Comparison of ENCODE assay signal across 18 cellular contexts in the genomic region with DNA sequence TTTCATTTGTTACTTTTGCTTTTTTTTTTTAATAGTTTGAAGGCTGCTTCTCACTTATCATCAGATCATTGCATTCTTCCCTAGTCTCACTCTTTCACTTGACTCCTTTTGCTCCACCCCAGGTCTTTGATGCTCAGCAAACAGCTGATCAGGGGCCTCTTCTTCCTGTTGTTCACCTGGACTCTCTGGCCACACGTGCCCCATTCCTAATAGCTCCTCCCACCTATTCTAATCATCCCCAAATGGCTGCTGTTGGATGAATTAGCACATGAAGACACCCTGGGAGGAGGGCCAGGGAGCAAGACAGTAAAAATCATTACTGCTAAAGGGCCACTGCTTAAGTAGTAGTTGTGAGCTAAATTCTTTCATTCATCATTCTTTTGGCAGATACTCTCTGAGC.
"Had no signal": no experiment of that assay in that cellular context is flagged by ENCODE, and none has a peak within 500 bp of the region (broad histone marks: within the 10 kb centered on the region; RNA-seq: fewer than 3 reads in every experiment).

No MANE protein-coding gene starts in this region.

- H3K27me3 ChIP-seq: spleen, upper lobe of left lung had no signal

- H3K4me1 ChIP-seq: prostate gland, spleen had no signal

- H3K4me3 Mint-ChIP-seq: brain; dendritic cell treated with granulocyte-macrophage colony-stimulating factor and Interleukin-4, amounts not matched to agents 40 ng/mL and 50 ng/mL, for 4 days; natural killer cell treated with Interleukin-12 subunit alpha and Interleukin-12 subunit beta and Interleukin-15 and Interleukin-18, amount 100 ng/mL, for 72 hours had no signal

- H3K9me3 ChIP-seq: prostate gland, spleen, upper lobe of left lung had no signal

- DNase-seq: activated gamma-delta T cell treated with Interleukin-2 at 50 U/mL for 16 hours; activated T-cell treated with anti-CD3 and anti-CD28 coated beads, Interleukin-2, amount 50 U/mL, for 1 hour; aorta; effector CD4-positive, alpha-beta T cell; erythroblast; foreskin fibroblast; left ventricle myocardium superior; mammary epithelial cell; midbrain; spleen; stimulated activated CD4-positive, alpha-beta T cell treated with anti-CD3 and anti-CD28 coated beads, Interleukin-4, amount 100 ng/mL, for 24 hours; stimulated activated naive CD4-positive, alpha-beta T cell treated with Interleukin-2 at 50 U/mL for 16 hours; upper lobe of left lung had no signal

- H3K36me3 Mint-ChIP-seq: activated naive CD4-positive, alpha-beta T cell treated with anti-CD3 and anti-CD28 coated beads, Interleukin-2, amount 50 U/mL, for 72 hours; brain; natural killer cell treated with Interleukin-12 subunit alpha and Interleukin-12 subunit beta and Interleukin-15 and Interleukin-18, amount 100 ng/mL, for 72 hours had no signal

- H3K27me3 Mint-ChIP-seq: brain had no signal

- H3K36me3 ChIP-seq: prostate gland, spleen, upper lobe of left lung had no signal

- H3K27ac Mint-ChIP-seq: activated naive CD4-positive, alpha-beta T cell treated with anti-CD3 and anti-CD28 coated beads, Interleukin-2, amount 50 U/mL, for 72 hours; brain; dendritic cell treated with granulocyte-macrophage colony-stimulating factor and Interleukin-4, amounts not matched to agents 40 ng/mL and 50 ng/mL, for 4 days; natural killer cell treated with Interleukin-12 subunit alpha and Interleukin-12 subunit beta and Interleukin-15 and Interleukin-18, amount 100 ng/mL, for 72 hours had no signal

- H3K9me3 Mint-ChIP-seq: activated naive CD4-positive, alpha-beta T cell treated with anti-CD3 and anti-CD28 coated beads, Interleukin-2, amount 50 U/mL, for 72 hours; dendritic cell treated with granulocyte-macrophage colony-stimulating factor and Interleukin-4, amounts not matched to agents 40 ng/mL and 50 ng/mL, for 4 days; natural killer cell treated with Interleukin-12 subunit alpha and Interleukin-12 subunit beta and Interleukin-15 and Interleukin-18, amount 100 ng/mL, for 72 hours had no signal

- H3K27ac ChIP-seq: prostate gland, spleen had no signal

- H3K4me3 ChIP-seq: prostate gland, spleen, upper lobe of left lung had no signal
